Comparison of ENCODE assay signal across 8 cellular contexts in genomic region chr7:132245539-132245938, GRCh38.
"Had no signal": no experiment of that assay in that cellular context is flagged by ENCODE, and none has a peak within 500 bp of the region (broad histone marks: within the 10 kb centered on the region; RNA-seq: fewer than 3 reads in every experiment).

No MANE protein-coding gene starts in this region.

- FAIRE-seq: G401.6, GM12878, GM12891, GM12892, GM18507, GM19239 had no signal

- H3K4me3 ChIP-seq: GM12878 had no signal

- DNase-seq: GDM1, GF-D8 had no signal

- ATAC-seq: GM12878 had no signal
